In the genomic region with DNA sequence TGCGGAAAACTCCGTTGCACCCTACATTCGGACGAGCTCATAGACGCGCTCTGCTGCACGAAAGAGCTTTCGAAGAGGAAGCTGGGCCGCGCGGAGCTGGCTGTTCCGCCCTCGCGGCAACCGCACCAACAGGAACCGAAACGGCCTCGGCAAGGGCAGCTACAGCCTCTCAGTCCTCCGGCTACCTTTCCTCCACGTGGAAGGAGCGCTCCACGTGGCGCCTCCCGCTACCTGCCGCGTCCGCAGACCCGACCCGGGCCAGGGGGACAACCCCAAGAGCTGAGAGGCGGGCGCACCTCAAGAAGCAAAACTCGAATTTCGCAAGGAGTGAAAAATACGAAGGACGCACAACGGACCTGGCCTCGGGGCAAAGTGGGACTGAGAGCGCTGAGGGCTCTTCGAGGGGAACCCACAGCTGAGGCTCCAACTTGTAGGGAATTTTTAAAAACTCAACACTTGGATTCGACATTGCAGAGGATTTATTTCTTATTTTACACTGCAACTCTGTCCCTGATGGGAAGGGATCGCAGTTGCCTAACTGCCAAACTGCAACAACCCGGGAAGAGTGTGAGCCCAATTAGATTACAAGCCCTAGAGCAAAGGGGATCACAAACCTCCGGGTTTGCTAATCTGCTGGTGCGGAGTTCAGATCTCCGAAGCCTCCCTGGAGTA, we compare ENCODE assay signal across 8 cellular contexts. TPM values are rescaled to one million over a fixed set of nuclear protein-coding genes. Genes with fewer than 3 reads are reported as not detected.
A peak's percentile ranks its signal among the peaks of the same experiment; 100 is the strongest.
DNase-seq lines count a peak whose midpoint lies in the region; ATAC-seq and TF ChIP-seq lines count a peak whose summit lies in the region.

No MANE protein-coding gene starts in this region.

- H3K4ac ChIP-seq in trophoblast cell (ENCODE audit: low read depth, low read length), result no peak overlapping the region

- H3K36me3 ChIP-seq in DOHH2 (ENCODE audit: control insufficient read depth, low read length) (no peaks in the 10 kb centered on the region), trophoblast cell (ENCODE audit: control insufficient read depth in 1 of 2, insufficient read depth in 2 of 2, low read length in 2 of 2) (no peaks in the 10 kb centered on the region)

- H4K91ac ChIP-seq in trophoblast cell (ENCODE audit: low read depth, low read length), result no peak overlapping the region

- H3K36me3 Mint-ChIP-seq in activated T-cell treated with anti-CD3 and anti-CD28 coated beads, Interleukin-2, amount 50 U/mL, for 4 hours (ENCODE audit: insufficient read depth), result no peaks in the 10 kb centered on the region

- TF ChIP-seq CTCF in DOHH2 (IDR thresholded peaks at IDR 0.05; ENCODE audit: low read depth, low read length, poor library complexity, severe bottlenecking), result no peak

- H2BK12ac ChIP-seq in trophoblast cell (ENCODE audit: low read length), result no peak overlapping the region

- no peak overlapping the region for H4K8ac ChIP-seq in trophoblast cell (ENCODE audit: low read depth, low read length)

- H2BK120ac ChIP-seq in trophoblast cell (ENCODE audit: insufficient read depth, low read length, poor library complexity), result no peak overlapping the region

- no peak overlapping the region for H3K23ac ChIP-seq in trophoblast cell (ENCODE audit: low read length)

- ATAC-seq in GM19467 (IDR thresholded peaks at IDR 0.05; ENCODE audit: unreplicated experiment), result peak; percentile 98
- ATAC-seq in HG03558 (IDR thresholded peaks at IDR 0.05; ENCODE audit: extremely low read depth, unreplicated experiment), result peak; percentile 97
- peak; percentile 39 to 53 for ATAC-seq in activated T-cell treated with anti-CD3 and anti-CD28 coated beads, Interleukin-2, amount 50 U/mL, for 4 hours

- H3F3A ChIP-seq in DOHH2 (ENCODE audit: control insufficient read depth, insufficient read depth), result no peaks in the 10 kb centered on the region

- H3K4me3 ChIP-seq in DOHH2 (ENCODE audit: low read length) (peak overlapping the region; percentile 36; the same call in 1 of the 2 replicates), trophoblast cell (ENCODE audit: low read depth, low read length) (no peak overlapping the region)

- H3K79me2 ChIP-seq in DOHH2 (ENCODE audit: control insufficient read depth, low read length) (no peaks in the 10 kb centered on the region), trophoblast cell (ENCODE audit: control insufficient read depth, insufficient read depth, low read length, poor library complexity) (no peaks in the 10 kb centered on the region)

- H3K18ac ChIP-seq in trophoblast cell (ENCODE audit: low read length), result no peak overlapping the region

- H3K4me3 Mint-ChIP-seq in activated T-cell treated with anti-CD3 and anti-CD28 coated beads, Interleukin-2, amount 50 U/mL, for 4 hours, result peak overlapping the region; percentile 61

- H3K27ac ChIP-seq in DOHH2 (ENCODE audit: low read depth, low read length), result no peak overlapping the region
- no peak overlapping the region for H3K27ac ChIP-seq in trophoblast cell (ENCODE audit: low read depth, low read length)

- H3K14ac ChIP-seq in trophoblast cell (ENCODE audit: low read length), result no peak overlapping the region

- H3K9ac ChIP-seq in trophoblast cell (ENCODE audit: low read length), result no peak overlapping the region

- no peak overlapping the region for H2AK5ac ChIP-seq in trophoblast cell (ENCODE audit: low read length)

- H4K12ac ChIP-seq in trophoblast cell (ENCODE audit: low read depth, low read length), result no peak overlapping the region

- H4K20me1 ChIP-seq in DOHH2 (ENCODE audit: control insufficient read depth, insufficient read depth, low read depth, low read length), result no peaks in the 10 kb centered on the region

- H2BK5ac ChIP-seq in trophoblast cell (ENCODE audit: low read depth, low read length, poor library complexity), result no peak overlapping the region

- no peaks in the 10 kb centered on the region for H3K79me1 ChIP-seq in trophoblast cell (ENCODE audit: low read length)

- no peak overlapping the region for H2AFZ ChIP-seq in trophoblast cell (ENCODE audit: insufficient read depth, low read length, poor library complexity)

- H3K4me2 ChIP-seq in DOHH2 (ENCODE audit: low read length), result peak overlapping the region; percentile 56
- H3K4me2 ChIP-seq in trophoblast cell (ENCODE audit: low read length), result peak overlapping the region; percentile 74

- H3K27me3 ChIP-seq in DOHH2 (ENCODE audit: control insufficient read depth, low read length) (peaks cover 59% of the 10 kb centered on the region), trophoblast cell (ENCODE audit: insufficient read depth, low read length) (peaks cover 61% of the 10 kb centered on the region)

- H3K9me3 Mint-ChIP-seq in activated T-cell treated with anti-CD3 and anti-CD28 coated beads, Interleukin-2, amount 50 U/mL, for 4 hours, result no peaks in the 10 kb centered on the region

- WGBS in trophoblast cell (ENCODE audit: extremely low coverage, insufficient coverage, insufficient read length), result no CpG with 5 or more reads among the region's 45 CpGs

- peaks cover 25% of the 10 kb centered on the region for H3K4me1 Mint-ChIP-seq in activated T-cell treated with anti-CD3 and anti-CD28 coated beads, Interleukin-2, amount 50 U/mL, for 4 hours (ENCODE audit: low read depth)

- peaks cover 15% of the 10 kb centered on the region for H3K4me1 ChIP-seq in DOHH2 (ENCODE audit: control insufficient read depth, low read length)
- H3K4me1 ChIP-seq in trophoblast cell (ENCODE audit: control insufficient read depth in 1 of 2, insufficient read depth in 2 of 2, low read length in 2 of 2), result peaks cover 6 to 10% of the 10 kb centered on the region in 2 experiments

- H3K27me3 Mint-ChIP-seq in activated T-cell treated with anti-CD3 and anti-CD28 coated beads, Interleukin-2, amount 50 U/mL, for 4 hours (ENCODE audit: low read depth), result peaks cover 84% of the 10 kb centered on the region

- no peak for DNase-seq in activated T-cell treated with anti-CD3 and anti-CD28 coated beads, Interleukin-2, amount 50 U/mL, for 4 hours
- peak; percentile 77 for DNase-seq in germinal center (ENCODE audit: low spot score)
- peak; percentile 18 to 50 for DNase-seq in trophoblast cell
- no peak for DNase-seq in kidney glomerular epithelial cell (lab: John Stamatoyannopoulos, UW)
- no peak for DNase-seq in cerebellar nuclear complex (lab: John Stamatoyannopoulos, UW)

- no peaks in the 10 kb centered on the region for H3K9me3 ChIP-seq in DOHH2 (ENCODE audit: control insufficient read depth, insufficient read depth, low read length)
- H3K9me3 ChIP-seq in trophoblast cell (ENCODE audit: insufficient read depth, low read depth, low read length), result peaks cover 5% of the 10 kb centered on the region

- H3K9me2 ChIP-seq in DOHH2 (replicated peaks; ENCODE audit: control insufficient read depth, low read length), result no peaks in the 10 kb centered on the region

RNA-seq across cellular contexts. Expression of gene HPSE2, which starts 1.4 kb away (rescaled TPM):
- not detected for total RNA-seq in activated T-cell treated with anti-CD3 and anti-CD28 coated beads, Interleukin-2, amount 50 U/mL, for 4 hours
- polyA plus RNA-seq in trophoblast cell (2013), result 0.03 TPM in 2 replicates

Comparison
In these comparisons a context has a peak if more than half of its experiments do, and no peak if none do; other contexts are left out.
1. ATAC-seq: peak in every context shown above with its lines; median percentile 98 in GM19467; 97 in HG03558; 46 in activated T-cell treated with anti-CD3 and anti-CD28 coated beads, Interleukin-2, amount 50 U/mL, for 4 hours.
2. DNase-seq: peak in germinal center (single experiment) and trophoblast cell (2 of 2); none in activated T-cell treated with anti-CD3 and anti-CD28 coated beads, Interleukin-2, amount 50 U/mL, for 4 hours (single experiment), kidney glomerular epithelial cell (single experiment) and cerebellar nuclear complex (0 of 2).